Comparison of ENCODE assay signal across 1 cellular context in genomic region chr18:67516432-67517223, GRCh38.
TF ChIP-seq lines count a peak whose summit lies in the region.

Gene DSEL, minus strand, starts transcription at chr18:67516720. Its CDS starts 2,112 bp downstream, at chr18:67514608.

TF ChIP-seq in HepG2, 621 proteins besides CTCF, POLR2A, EP300 and RAD21 (continued from another document and continues in another):
- TF ChIP-seq ZNF574 (CRISPR knock-in tag; IDR thresholded peaks at IDR 0.05) (no peak; the same call in 1 of the 2 replicates), CCDC6 (CRISPR knock-in tag; IDR thresholded peaks at IDR 0.05) (peak; percentile 59; the same call in 1 of the 2 replicates), GMEB1 (CRISPR knock-in tag; IDR thresholded peaks at IDR 0.05; ENCODE audit: borderline replicate concordance) (no peak), GABPB1 (CRISPR knock-in tag; IDR thresholded peaks at IDR 0.05) (peak; percentile 52; the same call in 1 of the 2 replicates), ZNF138 (CRISPR knock-in tag; IDR thresholded peaks at IDR 0.05; ENCODE audit: low read depth) (0 out of 2 replicates have a peak, but pooled peaks have one; percentile 47), PAX8 (CRISPR knock-in tag; IDR thresholded peaks at IDR 0.05; ENCODE audit: borderline replicate concordance) (no peak), ZNF703 (CRISPR knock-in tag; IDR thresholded peaks at IDR 0.05; ENCODE audit: borderline replicate concordance) (no peak), SNAPC5 (CRISPR knock-in tag; IDR thresholded peaks at IDR 0.05; ENCODE audit: borderline replicate concordance) (no peak), ZNF549 (CRISPR knock-in tag; IDR thresholded peaks at IDR 0.05) (no peak), CCAR2 (optimal IDR thresholded peaks at IDR 0.05; ENCODE audit: low read depth, low read length) (no peak), GZF1 (CRISPR knock-in tag; IDR thresholded peaks at IDR 0.05) (no peak), TMF1 (CRISPR knock-in tag; IDR thresholded peaks at IDR 0.05; ENCODE audit: low read depth) (no peak), MED1 (CRISPR knock-in tag; IDR thresholded peaks at IDR 0.05) (no peak), TAF15 (IDR thresholded peaks at IDR 0.05; ENCODE audit: low read depth, low read length, poor library complexity, severe bottlenecking) (no peak), HHEX (CRISPR knock-in tag; IDR thresholded peaks at IDR 0.05) (no peak), NR2F2 (IDR thresholded peaks at IDR 0.05; ENCODE audit: borderline replicate concordance, low read depth) (no peak), TEAD2 (CRISPR knock-in tag; IDR thresholded peaks at IDR 0.05) (no peak), ATF6 (CRISPR knock-in tag; conservative IDR thresholded peaks at IDR 0.05) (no peak), CENPBD1 (CRISPR knock-in tag; IDR thresholded peaks at IDR 0.05; ENCODE audit: borderline replicate concordance, low read depth) (no peak), ZNF773 (CRISPR knock-in tag; IDR thresholded peaks at IDR 0.05; ENCODE audit: borderline replicate concordance) (no peak), MLLT10 (CRISPR knock-in tag; IDR thresholded peaks at IDR 0.05) (no peak), NR2F6 (IDR thresholded peaks at IDR 0.05) (no peak), NR2F6 (CRISPR knock-in tag; IDR thresholded peaks at IDR 0.05) (no peak), RNF2 (conservative IDR thresholded peaks at IDR 0.05; ENCODE audit: low read depth) (peak; percentile 58; the same call in 1 of the 2 replicates), NPAS2 (CRISPR knock-in tag; IDR thresholded peaks at IDR 0.05; ENCODE audit: borderline replicate concordance) (no peak), ZSCAN21 (CRISPR knock-in tag; IDR thresholded peaks at IDR 0.05; ENCODE audit: borderline replicate concordance) (no peak), GPN1 (CRISPR knock-in tag; IDR thresholded peaks at IDR 0.05; ENCODE audit: borderline replicate concordance) (no peak), TARDBP (CRISPR knock-in tag; IDR thresholded peaks at IDR 0.05) (no peak), TAF1 (CRISPR knock-in tag; IDR thresholded peaks at IDR 0.05) (no peak), HNF4G (IDR thresholded peaks at IDR 0.05; ENCODE audit: borderline replicate concordance, low read depth, low read length) (no peak), HNF4G (CRISPR knock-in tag; IDR thresholded peaks at IDR 0.05; ENCODE audit: borderline replicate concordance, low read depth) (no peak), ZBTB34 (CRISPR knock-in tag; IDR thresholded peaks at IDR 0.05) (no peak), ZNF512B (CRISPR knock-in tag; IDR thresholded peaks at IDR 0.05; ENCODE audit: borderline replicate concordance) (no peak), STAT5B (CRISPR knock-in tag; IDR thresholded peaks at IDR 0.05) (no peak), FOXP1 (IDR thresholded peaks at IDR 0.05) (no peak), FOXP1 (CRISPR knock-in tag; IDR thresholded peaks at IDR 0.05) (no peak), RAD51 (IDR thresholded peaks at IDR 0.05; ENCODE audit: borderline replicate concordance) (no peak), SKI (IDR thresholded peaks at IDR 0.05; ENCODE audit: partially characterized antibody) (no peak), SMAD9 (CRISPR knock-in tag; IDR thresholded peaks at IDR 0.05) (no peak), KAT2B (IDR thresholded peaks at IDR 0.05; ENCODE audit: borderline replicate concordance, low read depth, low read length) (no peak), EED (CRISPR knock-in tag; IDR thresholded peaks at IDR 0.05) (no peak), NR2F1 (CRISPR knock-in tag; IDR thresholded peaks at IDR 0.05) (no peak), ZNF562 (CRISPR knock-in tag; IDR thresholded peaks at IDR 0.05; ENCODE audit: borderline replicate concordance) (0 out of 2 replicates have a peak, but pooled peaks have one; percentile 32), ZBTB38 (CRISPR knock-in tag; IDR thresholded peaks at IDR 0.05) (no peak), ZNF780A (CRISPR knock-in tag; IDR thresholded peaks at IDR 0.05) (no peak), ARNT2 (CRISPR knock-in tag; IDR thresholded peaks at IDR 0.05; ENCODE audit: low read depth) (no peak; the same call in 1 of the 2 replicates), ZKSCAN8 (CRISPR knock-in tag; IDR thresholded peaks at IDR 0.05; ENCODE audit: borderline replicate concordance) (no peak), ERF (CRISPR knock-in tag; IDR thresholded peaks at IDR 0.05) (no peak), IRF9 (CRISPR knock-in tag; IDR thresholded peaks at IDR 0.05; ENCODE audit: borderline replicate concordance) (peak; percentile 70; the same call in 1 of the 2 replicates), FOXO4 (CRISPR knock-in tag; conservative IDR thresholded peaks at IDR 0.05) (no peak), SIN3B (IDR thresholded peaks at IDR 0.05; ENCODE audit: low read length) (no peak), HDAC2 (CRISPR knock-in tag; IDR thresholded peaks at IDR 0.05) (no peak), SP4 (CRISPR knock-in tag; IDR thresholded peaks at IDR 0.05) (peak; percentile 66; the same call in 1 of the 2 replicates), ZNF343 (CRISPR knock-in tag; IDR thresholded peaks at IDR 0.05) (no peak), NFIC (IDR thresholded peaks at IDR 0.05; ENCODE audit: low read length) (no peak), SUZ12 (IDR thresholded peaks at IDR 0.05; ENCODE audit: low read depth, low read length) (no peak), GMEB2 (CRISPR knock-in tag; IDR thresholded peaks at IDR 0.05; ENCODE audit: low read depth) (no peak), MATR3 (CRISPR knock-in tag; IDR thresholded peaks at IDR 0.05) (no peak), ZNF563 (CRISPR knock-in tag; IDR thresholded peaks at IDR 0.05) (0 out of 2 replicates have a peak, but pooled peaks have one; percentile 43), RFX3 (CRISPR knock-in tag; IDR thresholded peaks at IDR 0.05) (no peak)
